In the genomic region with DNA sequence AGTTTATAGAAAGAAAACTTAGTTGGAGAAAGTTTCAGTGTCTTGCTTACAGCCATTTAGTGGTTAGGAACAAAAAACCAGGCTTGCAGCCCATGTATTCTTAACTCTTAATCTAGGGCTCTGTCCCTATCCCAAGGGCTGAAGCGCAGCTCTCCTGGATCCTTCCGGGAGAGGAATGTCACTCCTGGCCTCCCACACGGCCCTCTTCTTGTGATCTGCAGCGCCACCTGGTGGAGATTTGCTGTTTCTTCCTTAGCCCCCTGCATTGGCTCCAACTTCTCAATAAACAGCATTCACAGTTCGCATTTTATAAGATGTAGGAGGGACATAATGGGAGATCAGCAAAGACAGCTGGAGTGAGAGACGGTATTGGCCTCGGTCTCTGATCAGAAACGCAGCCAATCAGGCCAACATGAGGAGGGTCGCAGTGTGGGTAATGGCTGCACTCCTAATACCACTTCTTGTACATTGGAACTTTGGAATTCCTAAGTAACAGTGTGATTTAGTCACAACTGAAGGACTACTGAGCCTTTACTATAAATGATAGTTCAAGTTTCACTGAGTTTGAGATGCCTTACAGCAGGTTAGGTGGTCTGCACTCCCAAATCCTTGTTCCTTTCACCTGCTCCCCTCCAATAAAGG, we compare ENCODE assay signal across 8 cellular contexts.
DNase-seq lines count a peak whose midpoint lies in the region; ATAC-seq lines count a peak whose summit lies in the region.

No MANE protein-coding gene starts in this region.

- H3K36me3 Mint-ChIP-seq in activated naive CD8-positive, alpha-beta T cell treated with anti-CD3 and anti-CD28 coated beads, Interleukin-2, amount 10 ng/mL, durations not matched to agents 7 days and 5 days, result no peaks in the 10 kb centered on the region

- ATAC-seq in Right ventricle myocardium inferior, result peak; percentile 69
- peak; percentile 47 for ATAC-seq in HG03442 (IDR thresholded peaks at IDR 0.05; ENCODE audit: unreplicated experiment)
- no peak for ATAC-seq in activated naive CD8-positive, alpha-beta T cell treated with anti-CD3 and anti-CD28 coated beads, Interleukin-2, amount 10 ng/mL, durations not matched to agents 7 days and 5 days (ENCODE audit: low read depth)
- peak; percentile 88 for ATAC-seq in left cardiac atrium
- ATAC-seq in GM19035 (IDR thresholded peaks at IDR 0.05; ENCODE audit: unreplicated experiment), result no peak

- no peak overlapping the region for H3K27ac Mint-ChIP-seq in activated naive CD8-positive, alpha-beta T cell treated with anti-CD3 and anti-CD28 coated beads, Interleukin-2, amount 10 ng/mL, durations not matched to agents 7 days and 5 days

- POLR2A ChIA-PET in activated naive CD8-positive, alpha-beta T cell treated with anti-CD3 and anti-CD28 coated beads, Interleukin-2, amount 10 ng/mL, durations not matched to agents 7 days and 5 days (lab: Charles Lee), result no interaction called here

- H3K4me3 Mint-ChIP-seq in activated naive CD8-positive, alpha-beta T cell treated with anti-CD3 and anti-CD28 coated beads, Interleukin-2, amount 10 ng/mL, durations not matched to agents 7 days and 5 days, result no peak overlapping the region

- intact Hi-C loops in Right ventricle myocardium inferior (cut with DNase I), result loop anchor here (1.0 to 5.0 kb wide), 2 partner anchors 189 to 322 kb away; no protein-coding TSS in a partner anchor
- intact Hi-C loops in cardiac septum (cut with DNase I), result loop anchor here (2.0 kb wide), 3 partner anchors 190 to 506 kb away; no protein-coding TSS in a partner anchor
- intact Hi-C loops in left cardiac atrium (cut with DNase I), result loop anchor here (2.0 kb wide), 2 partner anchors 320 to 506 kb away; no protein-coding TSS in a partner anchor

- DNase-seq in Right ventricle myocardium inferior (ENCODE audit: missing footprints) (peak; percentile 68), cardiac septum (ENCODE audit: low spot score) (no peak), NCI-H82 treated with DMSO at 0.1 percent for 48 hours (lab: John Stamatoyannopoulos, UW; ENCODE audit: unreplicated experiment) (peak; percentile 73), left cardiac atrium (peak; percentile 70), putamen (ENCODE audit: low spot score) (peak; percentile 47)
- DNase-seq in activated naive CD8-positive, alpha-beta T cell treated with anti-CD3 and anti-CD28 coated beads, Interleukin-2, amount 10 ng/mL, durations not matched to agents 7 days and 5 days, result peak; percentile 45

- no peaks in the 10 kb centered on the region for H3K27me3 Mint-ChIP-seq in activated naive CD8-positive, alpha-beta T cell treated with anti-CD3 and anti-CD28 coated beads, Interleukin-2, amount 10 ng/mL, durations not matched to agents 7 days and 5 days

- H3K4me1 Mint-ChIP-seq in activated naive CD8-positive, alpha-beta T cell treated with anti-CD3 and anti-CD28 coated beads, Interleukin-2, amount 10 ng/mL, durations not matched to agents 7 days and 5 days, result no peaks in the 10 kb centered on the region

- H3K9me3 Mint-ChIP-seq in activated naive CD8-positive, alpha-beta T cell treated with anti-CD3 and anti-CD28 coated beads, Interleukin-2, amount 10 ng/mL, durations not matched to agents 7 days and 5 days, result no peaks in the 10 kb centered on the region

Comparison
In these comparisons a context has a peak if more than half of its experiments do, and no peak if none do; other contexts are left out.
1. ATAC-seq: peak in Right ventricle myocardium inferior (single experiment), HG03442 (single experiment) and left cardiac atrium (2 of 2); none in activated naive CD8-positive, alpha-beta T cell treated with anti-CD3 and anti-CD28 coated beads, Interleukin-2, amount 10 ng/mL, durations not matched to agents 7 days and 5 days (single experiment) and GM19035 (single experiment).